In genomic region chr5:11700376-11700775, GRCh38 we compare ENCODE assay signal across 8 cellular contexts.
"Had no signal": no experiment of that assay in that cellular context is flagged by ENCODE, and none has a peak within 500 bp of the region (broad histone marks: within the 10 kb centered on the region; RNA-seq: fewer than 3 reads in every experiment).

No MANE protein-coding gene starts in this region.

- H3K4me3 ChIP-seq: HAP-1, K562 had no signal

- ATAC-seq: HCT116, K562 had no signal

- DNase-seq: GOT3, H7, HFFc6, IMR-90, KG1 had no signal

- H3K27ac Mint-ChIP-seq: HFFc6 had no signal

- H3K9me3 ChIP-seq: HAP-1 had no signal

- H3K4me1 ChIP-seq: HAP-1 had no signal

- H3K36me3 ChIP-seq: HAP-1 had no signal

- H3K4me3 Mint-ChIP-seq: HFFc6 had no signal
